ENCODE assay signal across 1 cellular context in genomic region chr6:136226027-136226673, GRCh38.
TF ChIP-seq lines count a peak whose summit lies in the region.

No MANE protein-coding gene starts in this region.

TF ChIP-seq in HepG2, 621 proteins besides CTCF, POLR2A, EP300 and RAD21 (continued from another document and continues in another):
- TF ChIP-seq ZNF318 (CRISPR knock-in tag; IDR thresholded peaks at IDR 0.05) (no peak), GATAD2A (CRISPR knock-in tag; IDR thresholded peaks at IDR 0.05) (peak; percentile 80), ZNF138 (CRISPR knock-in tag; IDR thresholded peaks at IDR 0.05; ENCODE audit: low read depth) (no peak), TOPORS (CRISPR knock-in tag; IDR thresholded peaks at IDR 0.05) (no peak), THAP9 (CRISPR knock-in tag; IDR thresholded peaks at IDR 0.05; ENCODE audit: borderline replicate concordance) (no peak), ZNF180 (CRISPR knock-in tag; IDR thresholded peaks at IDR 0.05; ENCODE audit: borderline replicate concordance, low read depth) (no peak), HOXA5 (CRISPR knock-in tag; IDR thresholded peaks at IDR 0.05) (peak; percentile 68; the same call in 1 of the 2 replicates), ZNF367 (CRISPR knock-in tag; IDR thresholded peaks at IDR 0.05; ENCODE audit: borderline replicate concordance) (no peak), RBAK (CRISPR knock-in tag; IDR thresholded peaks at IDR 0.05) (no peak), ZNF136 (CRISPR knock-in tag; IDR thresholded peaks at IDR 0.05; ENCODE audit: low read depth) (no peak), ZBTB14 (CRISPR knock-in tag; IDR thresholded peaks at IDR 0.05) (no peak), SPEN (CRISPR knock-in tag; IDR thresholded peaks at IDR 0.05; ENCODE audit: low read depth) (no peak), ZEB1 (IDR thresholded peaks at IDR 0.05; ENCODE audit: insufficient replicate concordance, low read depth) (no peak), ZMAT5 (CRISPR knock-in tag; IDR thresholded peaks at IDR 0.05; ENCODE audit: borderline replicate concordance, low read depth) (no peak), IRX3 (CRISPR knock-in tag; IDR thresholded peaks at IDR 0.05; ENCODE audit: borderline replicate concordance, low read depth) (no peak), ZNF576 (CRISPR knock-in tag; IDR thresholded peaks at IDR 0.05) (no peak), ELK4 (CRISPR knock-in tag; IDR thresholded peaks at IDR 0.05; ENCODE audit: borderline replicate concordance) (no peak), RELA (CRISPR knock-in tag; IDR thresholded peaks at IDR 0.05) (no peak), YEATS4 (CRISPR knock-in tag; IDR thresholded peaks at IDR 0.05; ENCODE audit: borderline replicate concordance) (0 out of 2 replicates have a peak, but pooled peaks have one; percentile 31), NPAS2 (CRISPR knock-in tag; IDR thresholded peaks at IDR 0.05; ENCODE audit: borderline replicate concordance) (no peak), ZBTB43 (CRISPR knock-in tag; conservative IDR thresholded peaks at IDR 0.05) (no peak), STAG1 (CRISPR knock-in tag; IDR thresholded peaks at IDR 0.05) (peak; percentile 96), ZNF780A (CRISPR knock-in tag; IDR thresholded peaks at IDR 0.05) (no peak), ZNF7 (CRISPR knock-in tag; IDR thresholded peaks at IDR 0.05) (no peak), ZBTB33 (CRISPR knock-in tag; IDR thresholded peaks at IDR 0.05) (no peak), ZNF775 (CRISPR knock-in tag; IDR thresholded peaks at IDR 0.05; ENCODE audit: borderline replicate concordance) (no peak), FLYWCH1 (CRISPR knock-in tag; IDR thresholded peaks at IDR 0.05) (no peak), PATZ1 (CRISPR knock-in tag; IDR thresholded peaks at IDR 0.05) (peak; percentile 56; the same call in 1 of the 2 replicates), CBFB (CRISPR knock-in tag; IDR thresholded peaks at IDR 0.05) (no peak), ZNF558 (CRISPR knock-in tag; IDR thresholded peaks at IDR 0.05; ENCODE audit: borderline replicate concordance) (no peak), ZBED4 (CRISPR knock-in tag; IDR thresholded peaks at IDR 0.05; ENCODE audit: borderline replicate concordance) (0 out of 2 replicates have a peak, but pooled peaks have one; percentile 38), RCOR2 (CRISPR knock-in tag; IDR thresholded peaks at IDR 0.05) (no peak), NRL (CRISPR knock-in tag; IDR thresholded peaks at IDR 0.05; ENCODE audit: borderline replicate concordance) (no peak)
